ENCODE assay signal across 7 cellular contexts in genomic region chr5:14870347-14871083, GRCh38. TPM values are rescaled to one million over a fixed set of nuclear protein-coding genes. Genes with fewer than 3 reads are reported as not detected.
DNase-seq lines count a peak whose midpoint lies in the region; ATAC-seq and TF ChIP-seq lines count a peak whose summit lies in the region.

No MANE protein-coding gene starts in this region.

- H3K4me1 ChIP-seq in prostate gland (replicated peaks), result no peaks in the 10 kb centered on the region

- H3K27me3 ChIP-seq in prostate gland (replicated peaks; ENCODE audit: insufficient read depth), result no peaks in the 10 kb centered on the region

- no peaks in the 10 kb centered on the region for H3K9me3 ChIP-seq in prostate gland

- H3K27ac Mint-ChIP-seq in activated T-helper 17 cell treated with anti-CD3 and anti-CD28 coated beads, Interleukin-2, amount 50 U/mL, for 72 hours, result peak overlapping the region; percentile 98
- H3K27ac Mint-ChIP-seq in glutamatergic neuron (ENCODE audit: unreplicated experiment), result peak overlapping the region; percentile 76

- TF ChIP-seq CTCF in GM13977 (IDR thresholded peaks at IDR 0.05; ENCODE audit: extremely low read depth, insufficient read depth, missing control alignments), result peak; percentile 37
- TF ChIP-seq CTCF in glutamatergic neuron (IDR thresholded peaks at IDR 0.05; ENCODE audit: partially characterized antibody, unreplicated experiment), result no peak
- peak in 1 of 4 experiments; percentile 8 for TF ChIP-seq CTCF in prostate gland (IDR thresholded peaks at IDR 0.05)

- peak overlapping the region; percentile 91 for H3K4me3 Mint-ChIP-seq in activated T-helper 17 cell treated with anti-CD3 and anti-CD28 coated beads, Interleukin-2, amount 50 U/mL, for 72 hours
- peak overlapping the region; percentile 95 for H3K4me3 Mint-ChIP-seq in glutamatergic neuron (ENCODE audit: unreplicated experiment)

- H3K27me3 Mint-ChIP-seq in activated T-helper 17 cell treated with anti-CD3 and anti-CD28 coated beads, Interleukin-2, amount 50 U/mL, for 72 hours, result no peaks in the 10 kb centered on the region
- peaks cover 10% of the 10 kb centered on the region for H3K27me3 Mint-ChIP-seq in glutamatergic neuron (ENCODE audit: unreplicated experiment)

- peak; percentile 50 for DNase-seq in GM13977 (ENCODE audit: low spot score)
- DNase-seq in NCI-H69 (lab: John Stamatoyannopoulos, UW), result peak; percentile 41
- DNase-seq in glutamatergic neuron, result peak; percentile 24
- peak; percentile 37 for DNase-seq in prostate gland (ENCODE audit: low spot score)
- DNase-seq in H4 (ENCODE audit: low spot score), result no peak

- under 1% methylated on average over 21 of the region's 21 CpGs for WGBS in prostate gland

- no peaks in the 10 kb centered on the region for H3K9me3 Mint-ChIP-seq in activated T-helper 17 cell treated with anti-CD3 and anti-CD28 coated beads, Interleukin-2, amount 50 U/mL, for 72 hours
- peaks cover 6% of the 10 kb centered on the region for H3K9me3 Mint-ChIP-seq in glutamatergic neuron (ENCODE audit: unreplicated experiment)

- peak overlapping the region; percentile 81 to 90 for H3K4me3 ChIP-seq in prostate gland

- TF ChIP-seq POLR2A in prostate gland (IDR thresholded peaks at IDR 0.05), result no peak

- in situ Hi-C loops in GM13977 (cut with MboI; ENCODE audit: low pct_unique_long_range_greater_than_20kb, low sequenced_read_pairs, unreplicated experiment), result no loop called here

- peaks cover 22% of the 10 kb centered on the region for H3K4me1 Mint-ChIP-seq in activated T-helper 17 cell treated with anti-CD3 and anti-CD28 coated beads, Interleukin-2, amount 50 U/mL, for 72 hours
- H3K4me1 Mint-ChIP-seq in glutamatergic neuron (ENCODE audit: low read depth, unreplicated experiment), result peaks cover 19% of the 10 kb centered on the region

- ATAC-seq in activated T-helper 17 cell treated with anti-CD3 and anti-CD28 coated beads, Interleukin-2, amount 50 U/mL, for 72 hours (replicated peaks), result no peak
- no peak for ATAC-seq in HG03175 (IDR thresholded peaks at IDR 0.05; ENCODE audit: unreplicated experiment)

- peaks cover 20% of the 10 kb centered on the region for H3K36me3 Mint-ChIP-seq in activated T-helper 17 cell treated with anti-CD3 and anti-CD28 coated beads, Interleukin-2, amount 50 U/mL, for 72 hours (ENCODE audit: low read depth)
- no peaks in the 10 kb centered on the region for H3K36me3 Mint-ChIP-seq in glutamatergic neuron (ENCODE audit: unreplicated experiment)

- no peaks in the 10 kb centered on the region for H3K36me3 ChIP-seq in prostate gland

- intact Hi-C loops in prostate gland (cut with DNase I), result loop anchor here (5.0 to 10.0 kb wide), 3 partner anchors 123 to 186 kb away; no protein-coding TSS in a partner anchor

- H3K27ac ChIP-seq in prostate gland, result peak overlapping the region; percentile 89 to 97

RNA-seq across cellular contexts. Expression of gene ANKH, which starts 1.1 kb away (rescaled TPM):
- total RNA-seq in activated T-helper 17 cell treated with anti-CD3 and anti-CD28 coated beads, Interleukin-2, amount 50 U/mL, for 72 hours, result 100 to 1,000 TPM; 101 to 193 TPM
- total RNA-seq in glutamatergic neuron (ENCODE audit: unreplicated experiment) (83.3 TPM), prostate gland (100 to 1,000 TPM in 1 of 2 donors, 10 to 100 TPM in 1; 76.5 to 106 TPM)
- 20.8 and 46.2 TPM in 2 replicates for total RNA-seq in H4 (2014; rRNA removed; shearing (Covaris generic))
